ENCODE assay signal across 21 cellular contexts in genomic region chr22:35967046-35967397, GRCh38.
DNase-seq lines count a peak whose midpoint lies in the region; ATAC-seq, FAIRE-seq and TF ChIP-seq lines count a peak whose summit lies in the region.
"Had no signal": no experiment of that assay in that cellular context is flagged by ENCODE, and none has a peak within 500 bp of the region (broad histone marks: within the 10 kb centered on the region; RNA-seq: fewer than 3 reads in every experiment).

No MANE protein-coding gene starts in this region.

- peaks cover 3% of the 10 kb centered on the region; the same call in 1 of the 2 replicates for H4K20me1 ChIP-seq in HepG2 (ENCODE audit: insufficient read depth, low read length)
- H4K20me1 ChIP-seq in IMR-90 (ENCODE audit: insufficient read depth, low read length): peaks cover 25% of the 10 kb centered on the region
- H4K20me1 ChIP-seq: BLaER1 treated with 17β-estradiol and CSF1 and Interleukin-3, amounts not matched to agents 10 nM and 100 nM had no signal

- TF ChIP-seq POLR2A in HepG2 (IDR thresholded peaks at IDR 0.05; ENCODE audit: insufficient read depth in 1 of 2, low read depth in 2 of 2, low read length in 2 of 2) (no peak), right lobe of liver (IDR thresholded peaks at IDR 0.05) (no peak), IMR-90 (IDR thresholded peaks at IDR 0.05; ENCODE audit: low read depth, low read length) (no peak), vagina (IDR thresholded peaks at IDR 0.05) (no peak)

- no peak overlapping the region for H2BK120ac ChIP-seq in IMR-90 (ENCODE audit: low read depth, low read length)

- in situ Hi-C loops in HepG2 (cut with HindIII; ENCODE audit: extremely low pct_ligation_motif_present, low pct_unique_long_range_greater_than_20kb): no loop called here
- in situ Hi-C loops in IMR-90 (cut with MboI; ENCODE audit: low sequenced_read_pairs): no loop called here

- no peak overlapping the region for H3K14ac ChIP-seq in IMR-90 (replicated peaks; ENCODE audit: low read depth, low read length)

- no peak overlapping the region for H2BK20ac ChIP-seq in IMR-90 (ENCODE audit: low read depth, low read length)

- H3K27ac ChIP-seq in HepG2 (ENCODE audit: extremely low read length, insufficient read depth, low read length) (no peak overlapping the region), right lobe of liver (no peak overlapping the region), IMR-90 (ENCODE audit: insufficient read depth, low read length) (no peak overlapping the region), vagina (peak overlapping the region; percentile 4), tibial artery (no peak overlapping the region)
- H3K27ac ChIP-seq: BLaER1 treated with 17β-estradiol and CSF1 and Interleukin-3, amounts not matched to agents 10 nM and 100 nM had no signal

- no peak overlapping the region for H3K4me3 ChIP-seq in HepG2 (replicated peaks in 1 of 3; ENCODE audit: insufficient read depth in 1 of 3, low read depth in 2 of 3, low read length in 3 of 3)
- H3K4me3 ChIP-seq in right lobe of liver: no peak overlapping the region
- no peak overlapping the region for H3K4me3 ChIP-seq in IMR-90 (ENCODE audit: insufficient read depth, low read depth, low read length)
- H3K4me3 ChIP-seq in vagina: no peak overlapping the region
- no peak overlapping the region for H3K4me3 ChIP-seq in tibial artery
- H3K4me3 ChIP-seq: BLaER1 treated with 17β-estradiol and CSF1 and Interleukin-3, amounts not matched to agents 10 nM and 100 nM; GM23338 had no signal

- POLR2A ChIA-PET in HepG2 (lab: Yijun Ruan, JAX) (no interaction called here), IMR-90 (lab: Charles Lee; ENCODE audit: unreplicated experiment) (no interaction called here)

- H3K9me1 ChIP-seq in IMR-90 (ENCODE audit: insufficient read depth, low read length): peaks cover 14% of the 10 kb centered on the region

- no peak overlapping the region for H3K4ac ChIP-seq in IMR-90 (ENCODE audit: low read depth, low read length)

- H2AFZ ChIP-seq in HepG2 (ENCODE audit: low read length) (no peak overlapping the region), IMR-90 (replicated peaks; ENCODE audit: low read length, poor library complexity) (no peak overlapping the region)
- H2AFZ ChIP-seq: GM23338 had no signal

- no peak overlapping the region for H4K8ac ChIP-seq in IMR-90 (ENCODE audit: low read depth in 2 of 2, low read length in 2 of 2)

- H3K79me1 ChIP-seq in IMR-90 (ENCODE audit: low read depth in 1 of 2, low read length in 2 of 2): peaks cover 46 to 81% of the 10 kb centered on the region in 2 experiments

- ATAC-seq in HepG2: no peak
- ATAC-seq in right lobe of liver: no peak
- no peak for ATAC-seq in IMR-90 (ENCODE audit: low read depth)
- ATAC-seq: GM23338, HCT116 had no signal

- TF ChIP-seq CTCF in HepG2 (CRISPR knock-in tag; IDR thresholded peaks at IDR 0.05) (no peak), right lobe of liver (IDR thresholded peaks at IDR 0.05) (no peak), IMR-90 (conservative IDR thresholded peaks at IDR 0.05; ENCODE audit: low read depth, low read length) (no peak), vagina (IDR thresholded peaks at IDR 0.05) (no peak), tibial artery (IDR thresholded peaks at IDR 0.05) (no peak)

- TF ChIP-seq RAD21 in HepG2 (CRISPR knock-in tag; IDR thresholded peaks at IDR 0.05) (no peak), IMR-90 (IDR thresholded peaks at IDR 0.05; ENCODE audit: low read length) (no peak)

- no TSS peak for BruUV-seq in HepG2 (replicated peaks; lab: Mats Ljungman, UMichigan)
- no TSS peak for BruUV-seq in IMR-90 (replicated peaks; lab: Mats Ljungman, UMichigan)

- no peak for FAIRE-seq in HepG2 (lab: Jason Lieb, UNC)
- FAIRE-seq in islet of Langerhans (lab: Jason Lieb, UNC): peak; percentile 86
- FAIRE-seq: GM12891, GM18507 had no signal

- H3K23ac ChIP-seq in IMR-90 (ENCODE audit: low read depth, low read length): no peak overlapping the region

- H3K4me2 ChIP-seq in HepG2 (ENCODE audit: low read depth, low read length): no peak overlapping the region
- H3K4me2 ChIP-seq in IMR-90 (ENCODE audit: low read depth, low read length): no peak overlapping the region
- H3K4me2 ChIP-seq: BLaER1 treated with 17β-estradiol and CSF1 and Interleukin-3, amounts not matched to agents 10 nM and 100 nM; GM23338 had no signal

- intact Hi-C loops in HepG2 (cut with micrococcal nuclease; ENCODE audit: unreplicated experiment): no loop called here
- intact Hi-C loops in right lobe of liver (cut with DNase I): no loop called here
- intact Hi-C loops in IMR-90 (cut with micrococcal nuclease): no loop called here
- intact Hi-C loops in vagina (cut with DNase I): no loop called here
- intact Hi-C loops in tibial artery (cut with DNase I; ENCODE audit: low total_unique reads): no loop called here

- no peak overlapping the region for H4K5ac ChIP-seq in IMR-90 (ENCODE audit: low read depth, low read length)

- no peak overlapping the region for H2AK9ac ChIP-seq in IMR-90 (replicated peaks; ENCODE audit: low read depth, low read length, poor library complexity)

- H3K9me3 ChIP-seq in HepG2 (ENCODE audit: low read length): no peaks in the 10 kb centered on the region
- H3K9me3 ChIP-seq in right lobe of liver: no peaks in the 10 kb centered on the region
- H3K9me3 ChIP-seq in IMR-90 (ENCODE audit: control insufficient read depth, insufficient read depth, low read length): no peaks in the 10 kb centered on the region
- H3K9me3 ChIP-seq in vagina: no peaks in the 10 kb centered on the region
- H3K9me3 ChIP-seq in tibial artery: no peaks in the 10 kb centered on the region
- H3K9me3 ChIP-seq: BE2C; BLaER1 treated with 17β-estradiol and CSF1 and Interleukin-3, amounts not matched to agents 10 nM and 100 nM had no signal

- H3K9ac ChIP-seq in HepG2 (ENCODE audit: insufficient read depth, low read depth, low read length) (no peak overlapping the region), IMR-90 (ENCODE audit: low read depth, low read length) (no peak overlapping the region)
- H3K9ac ChIP-seq: BLaER1 treated with 17β-estradiol and CSF1 and Interleukin-3, amounts not matched to agents 10 nM and 100 nM had no signal

- WGBS in HepG2 (ENCODE audit: low lambda C conversion rate): 97% methylated on average over 3 of the region's 3 CpGs
- WGBS in right lobe of liver (ENCODE audit: insufficient coverage, low coverage, low lambda C conversion rate, missing lambda C conversion rate): 97% methylated on average over 3 of the region's 3 CpGs
- WGBS in IMR-90 (ENCODE audit: extremely low coverage in 2 of 2, insufficient read length in 1 of 2), 2 experiments: no CpG with 5 or more reads among the region's 3 CpGs

- no peak overlapping the region for H4K91ac ChIP-seq in IMR-90 (ENCODE audit: insufficient read depth, low read depth, low read length)

- no peak overlapping the region for H3K56ac ChIP-seq in IMR-90 (ENCODE audit: extremely low read depth, insufficient read depth, low read length)

- dilution Hi-C loops in IMR-90 (cut with HindIII; ENCODE audit: low sequenced_read_pairs, unreplicated experiment): no loop called here

- peaks cover 25% of the 10 kb centered on the region for H3K4me1 ChIP-seq in HepG2 (ENCODE audit: insufficient read depth, low read length)
- H3K4me1 ChIP-seq in right lobe of liver: peaks cover 0 to 11% (median 3%) of the 10 kb centered on the region in 4 donors
- H3K4me1 ChIP-seq in IMR-90 (ENCODE audit: control insufficient read depth, insufficient read depth, low read length): peaks cover 20% of the 10 kb centered on the region
- peaks cover 22% of the 10 kb centered on the region for H3K4me1 ChIP-seq in vagina
- H3K4me1 ChIP-seq in tibial artery: peaks cover 0 to 62% (median 25%) of the 10 kb centered on the region in 4 donors

- CTCF ChIA-PET in HepG2 (lab: Yijun Ruan, JAX; ENCODE audit: low intra/inter-chr PET ratio, low total read pairs): no interaction called here
- CTCF ChIA-PET in IMR-90 (lab: Yijun Ruan, JAX): interaction anchor here (0.6 to 1.1 kb wide), 2 partner anchors 10 to 379 kb away, joined by 3 to 5 read pairs; no protein-coding TSS in a partner anchor

- H3K18ac ChIP-seq in IMR-90 (ENCODE audit: low read depth, low read length): no peak overlapping the region

- H2BK15ac ChIP-seq in IMR-90 (ENCODE audit: low read depth, low read length): no peak overlapping the region

- H3K27me3 ChIP-seq in HepG2 (ENCODE audit: control insufficient read depth in 1 of 2, insufficient read depth in 2 of 2, low read length in 2 of 2) (no peaks in the 10 kb centered on the region), right lobe of liver (no peaks in the 10 kb centered on the region), IMR-90 (ENCODE audit: control insufficient read depth, insufficient read depth, low read length) (no peaks in the 10 kb centered on the region), vagina (no peaks in the 10 kb centered on the region), tibial artery (no peaks in the 10 kb centered on the region)
- H3K27me3 ChIP-seq: BE2C; BLaER1 treated with 17β-estradiol and CSF1 and Interleukin-3, amounts not matched to agents 10 nM and 100 nM had no signal

- peaks cover 25% of the 10 kb centered on the region for H3K79me2 ChIP-seq in HepG2 (ENCODE audit: insufficient read depth, low read length)

- TF ChIP-seq EP300 in HepG2 (IDR thresholded peaks at IDR 0.05; ENCODE audit: low read depth in 2 of 2, low read length in 2 of 2): no peak
- no peak for TF ChIP-seq EP300 in HepG2 (CRISPR knock-in tag; IDR thresholded peaks at IDR 0.05; ENCODE audit: borderline replicate concordance)

- DNase-seq in HepG2 (ENCODE audit: low spot score) (no peak), right lobe of liver (no peak), IMR-90 (no peak), vagina (ENCODE audit: extremely low spot score in 2 of 2) (no peak), SW480 (ENCODE audit: low spot score) (no peak), Ammon's horn (ENCODE audit: low spot score) (no peak), tibial artery (no peak)
- DNase-seq: BE2C; Calu3; CD4-positive, alpha-beta T cell; COR-L47; DMS53; DMS79 treated with DMSO at 0.1 percent for 48 hours; GF-D8; H9 had no signal

- H2AK5ac ChIP-seq in IMR-90 (ENCODE audit: low read depth, low read length): no peak overlapping the region

- H2BK5ac ChIP-seq in IMR-90 (ENCODE audit: low read depth, low read length, poor library complexity, severe bottlenecking): no peak overlapping the region

- H3K36me3 ChIP-seq in HepG2 (replicated peaks in 1 of 2; ENCODE audit: control insufficient read depth in 1 of 2, insufficient read depth in 2 of 2, low read length in 2 of 2) (peaks cover 0 to 2% of the 10 kb centered on the region in 2 experiments; a peak in 2 of 5 replicates), right lobe of liver (no peaks in the 10 kb centered on the region), IMR-90 (ENCODE audit: control insufficient read depth, insufficient read depth, low read length) (no peaks in the 10 kb centered on the region), vagina (no peaks in the 10 kb centered on the region), tibial artery (no peaks in the 10 kb centered on the region)
- H3K36me3 ChIP-seq: BLaER1 treated with 17β-estradiol and CSF1 and Interleukin-3, amounts not matched to agents 10 nM and 100 nM had no signal

TF ChIP-seq in IMR-90, 13 proteins besides CTCF, POLR2A, EP300 and RAD21 (continues in another document):
- no peak for TF ChIP-seq SMC3 (IDR thresholded peaks at IDR 0.05; ENCODE audit: low read depth, low read length)
- no peak for TF ChIP-seq CEBPB (IDR thresholded peaks at IDR 0.05; ENCODE audit: low read depth, low read length)
- TF ChIP-seq CHD1 (IDR thresholded peaks at IDR 0.05; ENCODE audit: low read depth, low read length): no peak
- no peak for TF ChIP-seq MXI1 (IDR thresholded peaks at IDR 0.05; ENCODE audit: borderline replicate concordance, low read depth, low read length)
